8 cellular contexts compared by ENCODE assay signal in the genomic region with DNA sequence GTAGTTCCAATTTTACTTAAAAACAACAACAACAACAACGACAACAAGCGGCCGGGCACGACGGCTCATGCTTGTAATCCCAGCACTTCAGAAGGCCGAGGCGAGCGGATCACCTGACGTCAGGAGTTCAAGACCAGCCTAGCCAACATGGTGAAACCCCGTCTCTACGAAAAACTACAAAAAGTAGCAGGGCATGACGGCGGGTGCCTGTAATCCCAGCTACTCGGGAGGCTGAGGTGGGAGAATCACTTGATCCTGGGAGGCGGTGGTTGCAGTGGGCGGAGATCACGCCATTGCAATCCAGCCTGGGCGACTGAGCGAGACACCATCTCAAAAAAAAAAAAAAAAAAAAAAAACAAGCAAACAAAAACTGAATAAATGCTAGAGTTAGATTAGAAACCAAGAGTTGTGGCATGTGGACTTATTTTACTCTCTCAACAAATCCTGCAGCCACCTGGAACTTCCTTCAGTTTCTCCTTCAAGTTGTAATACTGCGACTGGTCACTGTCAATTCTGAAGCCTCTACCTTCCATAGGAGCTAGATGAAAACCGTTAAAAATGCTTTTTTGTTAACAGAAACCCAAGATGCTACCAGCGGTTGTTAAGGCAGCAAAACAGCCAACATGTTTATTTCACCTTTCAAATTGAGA. TPM values are rescaled to one million over a fixed set of nuclear protein-coding genes. Genes with fewer than 3 reads are reported as not detected.
DNase-seq lines count a peak whose midpoint lies in the region; ATAC-seq, FAIRE-seq and TF ChIP-seq lines count a peak whose summit lies in the region.

No MANE protein-coding gene starts in this region.

- FAIRE-seq in K562 (lab: Jason Lieb, UNC), result peak; percentile 67

- peaks cover 65% of the 10 kb centered on the region for H3K79me2 ChIP-seq in K562 (ENCODE audit: control insufficient read depth, insufficient read depth, low read length)

- H3K27me3 ChIP-seq in BLaER1, result no peaks in the 10 kb centered on the region
- H3K27me3 ChIP-seq in HL-60 (ENCODE audit: insufficient read depth, poor library complexity, severe bottlenecking), result no peaks in the 10 kb centered on the region
- no peaks in the 10 kb centered on the region for H3K27me3 ChIP-seq in K562 (ENCODE audit: control insufficient read depth in 2 of 2, insufficient read depth in 2 of 2, low read length in 2 of 2)
- no peaks in the 10 kb centered on the region for H3K27me3 ChIP-seq in right lobe of liver
- no peaks in the 10 kb centered on the region for H3K27me3 ChIP-seq in transverse colon

- H4K20me1 ChIP-seq in BLaER1 (peaks cover 56% of the 10 kb centered on the region), K562 (replicated peaks; ENCODE audit: control insufficient read depth, insufficient read depth, low read length) (no peaks in the 10 kb centered on the region)

- BruUV-seq in K562 (replicated peaks; lab: Mats Ljungman, UMichigan), result TSS peak; percentile 57

- 0% methylated on average over 18 of the region's 22 CpGs for WGBS in K562 (ENCODE audit: insufficient coverage, low coverage, missing lambda C conversion rate)
- WGBS in right lobe of liver (ENCODE audit: insufficient coverage, low coverage, low lambda C conversion rate, missing lambda C conversion rate), result 36% methylated on average over 22 of the region's 22 CpGs
- WGBS in transverse colon (ENCODE audit: low coverage in 1 of 2), 2 donors, result 29 to 37% methylated on average over 10 to 22 of the region's 22 CpGs

- H3K36me3 ChIP-seq in BLaER1, result peaks cover 41% of the 10 kb centered on the region
- H3K36me3 ChIP-seq in K562 (ENCODE audit: control insufficient read depth, insufficient read depth, low read length), result peaks cover 41% of the 10 kb centered on the region
- H3K36me3 ChIP-seq in right lobe of liver, result peaks cover 0 to 30% (median 17%) of the 10 kb centered on the region in 4 donors
- H3K36me3 ChIP-seq in transverse colon, result peaks cover 0 to 29% (median 13%) of the 10 kb centered on the region in 4 donors

- H3K27ac ChIP-seq in BLaER1 (peak overlapping the region; percentile 84; the same call in 1 of the 2 replicates), HL-60 (replicated peaks) (peak overlapping the region; percentile 95), K562 (ENCODE audit: extremely low read depth, low read depth, low read length) (peak overlapping the region; percentile 99), right lobe of liver (peak overlapping the region in 2 of 3 donors; percentile 82 to 83), transverse colon (peak overlapping the region; percentile 93 to 97 (median 94))

- H3K4me2 ChIP-seq in BLaER1 (peak overlapping the region; percentile 86), K562 (ENCODE audit: insufficient read depth, low read length) (peak overlapping the region; percentile 88)

- TF ChIP-seq CTCF in HL-60 (IDR thresholded peaks at IDR 0.05; ENCODE audit: insufficient read depth, low read length), result no peak
- TF ChIP-seq CTCF in K562 (IDR thresholded peaks at IDR 0.05 in 2 of 3, conservative IDR thresholded peaks at IDR 0.05 in 1 of 3; ENCODE audit: insufficient read depth in 2 of 3, low read depth in 1 of 3, low read length in 3 of 3), result no peak
- TF ChIP-seq CTCF in right lobe of liver (IDR thresholded peaks at IDR 0.05), result no peak
- TF ChIP-seq CTCF in transverse colon (IDR thresholded peaks at IDR 0.05), result peak in 2 of 5 experiments; percentile 17 to 23

- ATAC-seq in K562 (peak; percentile 33), right lobe of liver (no peak)

- intact Hi-C loops in K562 (cut with micrococcal nuclease) (no loop called here), right lobe of liver (cut with DNase I) (no loop called here), transverse colon (cut with DNase I; ENCODE audit: low total_unique reads) (no loop called here)

- TF ChIP-seq RAD21 in K562 (CRISPR knock-in tag; conservative IDR thresholded peaks at IDR 0.05 in 1 of 2, IDR thresholded peaks at IDR 0.05 in 1 of 2), result no peak

- DNase-seq in HL-60 (ENCODE audit: low read depth in 1 of 2, low spot score in 1 of 2), result peak in 1 of 2 experiments; percentile 25
- DNase-seq in K562 (ENCODE audit: extremely low read depth in 1 of 4, low spot score in 3 of 4), result peak in 1 of 4 experiments; percentile 7
- no peak for DNase-seq in right lobe of liver
- DNase-seq in transverse colon, result no peak
- no peak for DNase-seq in LoVo (ENCODE audit: low spot score)
- DNase-seq in NCI-H2196 treated with DMSO at 0.1 percent for 48 hours (lab: John Stamatoyannopoulos, UW; ENCODE audit: unreplicated experiment), result no peak
- no peak for DNase-seq in activated CD4-positive, CD25-positive, alpha-beta regulatory T cell treated with anti-CD3 and anti-CD28 coated beads, Interleukin-2, amount 50 U/mL, for 72 hours

- no peaks in the 10 kb centered on the region for H3K9me1 ChIP-seq in K562 (ENCODE audit: control insufficient read depth, insufficient read depth, low read length)

- peak overlapping the region; percentile 92 for H3K9ac ChIP-seq in BLaER1
- peak overlapping the region; percentile 87 to 99 for H3K9ac ChIP-seq in K562 (ENCODE audit: insufficient read depth in 1 of 2, low read depth in 2 of 2, low read length in 2 of 2)

- POLR2A ChIA-PET in K562 (lab: Yijun Ruan, JAX), result interaction anchor here (1.3 kb wide), 1 partner anchor 23 kb away, joined by 3 read pairs; no protein-coding TSS in a partner anchor

- no peak for TF ChIP-seq EP300 in K562 (IDR thresholded peaks at IDR 0.05; ENCODE audit: low read length)
- no peak for TF ChIP-seq EP300 in transverse colon (IDR thresholded peaks at IDR 0.05; ENCODE audit: low read depth)

- CTCF ChIA-PET in K562 (lab: Yijun Ruan, JAX; ENCODE audit: low intra/inter-chr PET ratio), result no interaction called here

- in situ Hi-C loops in K562 (cut with MboI), result no loop called here
- in situ Hi-C loops in transverse colon (cut with MboI; ENCODE audit: low pct_ligation_motif_present in 1 of 4, low pct_unique_long_range_greater_than_20kb in 1 of 4, low sequenced_read_pairs in 3 of 4), result loop anchor here in 2 of 4 donors (25.0 kb wide), 2 partner anchors 134 to 159 kb away; partner anchors contain the start of gene EPG5 (in 1 of the 2)

- H3K4me3 ChIP-seq in BLaER1 (peak overlapping the region; percentile 79), HL-60 (replicated peaks; ENCODE audit: insufficient read depth, low read length) (peak overlapping the region; percentile 83), K562 (peak overlapping the region; percentile 94), right lobe of liver (peak overlapping the region; percentile 89 to 100 (median 99)), transverse colon (peak overlapping the region; percentile 81 to 94 (median 82))

- no peaks in the 10 kb centered on the region for H3K9me3 ChIP-seq in BLaER1
- no peaks in the 10 kb centered on the region for H3K9me3 ChIP-seq in K562 (replicated peaks; ENCODE audit: control insufficient read depth, insufficient read depth, low read depth, low read length)
- H3K9me3 ChIP-seq in right lobe of liver, result no peaks in the 10 kb centered on the region
- no peaks in the 10 kb centered on the region for H3K9me3 ChIP-seq in transverse colon

- no peak for TF ChIP-seq POLR2A in K562 (conservative IDR thresholded peaks at IDR 0.05)
- TF ChIP-seq POLR2A in right lobe of liver (IDR thresholded peaks at IDR 0.05), result no peak
- TF ChIP-seq POLR2A in transverse colon (IDR thresholded peaks at IDR 0.05), result no peak

- H3K4me1 ChIP-seq in BLaER1 (peaks cover 28% of the 10 kb centered on the region), K562 (replicated peaks in 1 of 2; ENCODE audit: control insufficient read depth in 2 of 2, insufficient read depth in 2 of 2, low read length in 2 of 2) (peaks cover 3 to 6% of the 10 kb centered on the region in 2 experiments; a peak in 2 of 5 replicates), right lobe of liver (peaks cover 0 to 29% (median 11%) of the 10 kb centered on the region in 4 donors), transverse colon (peaks cover 3 to 44% (median 25%) of the 10 kb centered on the region in 4 donors)

- H2AFZ ChIP-seq in K562 (ENCODE audit: low read depth, low read length), result no peak overlapping the region

RNA-seq across cellular contexts. Expression of gene ATP5F1A, which starts 1.3 kb away (rescaled TPM):
- total RNA-seq in K562 (2011; cell fraction: chromatin; rRNA removed; ENCODE audit: low replicate concordance), result 237 and 420 TPM in 2 replicates
- 160 and 177 TPM in 2 replicates for total RNA-seq in K562 (2011; cell fraction: nucleolus; rRNA removed)
- 216 and 234 TPM in 2 replicates for total RNA-seq in K562 (2011; cell fraction: nucleoplasm; rRNA removed)
- total RNA-seq in K562 (2014; rRNA removed) (359 and 377 TPM in 2 replicates), K562 (2014; rRNA removed; fragmentation: Illumina TruSeq; extraction: Trizol) (517 and 529 TPM in 2 replicates), K562 (2015; rRNA removed; fragmentation: Illumina TruSeq; extraction: Trizol) (480 and 490 TPM in 2 replicates), K562 (2021) (401 and 403 TPM in 2 replicates), right lobe of liver (100 to 1,000 TPM; 243 to 405 (median 286) TPM), transverse colon (100 to 1,000 TPM; 284 to 811 (median 475) TPM)
- polyA plus RNA-seq in K562 (2011; rRNA removed) (456 and 553 TPM in 2 replicates), K562 (2014; fragmentation: Illumina TruSeq; extraction: Trizol) (396 and 436 TPM in 2 replicates), K562 (2014; fragmentation: Nextera tagmentation; extraction: Ambion mirVana) (100 to 1,000 TPM; 690 to 762 TPM), K562 (2014; rRNA removed) (443 and 471 TPM in 2 replicates)
- 493 and 750 TPM in 2 replicates for polyA plus RNA-seq in K562 (2011; cell fraction: cytosol; rRNA removed)
- 217 and 371 TPM in 2 replicates for polyA plus RNA-seq in K562 (2011; cell fraction: nucleus; rRNA removed)
- 313 and 360 TPM in 2 replicates for polyA plus RNA-seq in K562 (2012)
- polyA minus RNA-seq in K562 (2011; rRNA and poly(A)+ RNA removed), result 905 and 982 TPM in 2 replicates
- 286 and 314 TPM in 2 replicates for polyA minus RNA-seq in K562 (2011; cell fraction: cytosol; rRNA and poly(A)+ RNA removed)
- polyA minus RNA-seq in K562 (2011; cell fraction: nucleus; rRNA and poly(A)+ RNA removed), result 57.6 and 119 TPM in 2 replicates

RNA-seq across cellular contexts. Expression of gene HAUS1, which starts 7.4 kb away (rescaled TPM):
- total RNA-seq in K562 (2011; cell fraction: chromatin; rRNA removed; ENCODE audit: low replicate concordance), result 9.9 and 13.3 TPM in 2 replicates
- total RNA-seq in K562 (2011; cell fraction: nucleolus; rRNA removed), result 5.2 and 6.1 TPM in 2 replicates
- 8.0 and 14.1 TPM in 2 replicates for total RNA-seq in K562 (2011; cell fraction: nucleoplasm; rRNA removed)
- total RNA-seq in K562 (2014; rRNA removed), result 42.0 and 55.6 TPM in 2 replicates
- total RNA-seq in K562 (2014; rRNA removed; fragmentation: Illumina TruSeq; extraction: Trizol), result 70.0 and 81.9 TPM in 2 replicates
- total RNA-seq in K562 (2015; rRNA removed; fragmentation: Illumina TruSeq; extraction: Trizol), result 52.4 and 59.7 TPM in 2 replicates
- total RNA-seq in K562 (2021), result 45.6 and 51.1 TPM in 2 replicates
- 63.4 and 76.3 TPM in 2 replicates for polyA plus RNA-seq in K562 (2011; rRNA removed)
- polyA plus RNA-seq in K562 (2011; cell fraction: cytosol; rRNA removed), result 37.3 and 51.8 TPM in 2 replicates
- polyA plus RNA-seq in K562 (2011; cell fraction: nucleus; rRNA removed), result 14.8 and 22.3 TPM in 2 replicates
- 57.5 and 62.5 TPM in 2 replicates for polyA plus RNA-seq in K562 (2012)
- 77.7 and 83.2 TPM in 2 replicates for polyA plus RNA-seq in K562 (2014; fragmentation: Illumina TruSeq; extraction: Trizol)
- 100 to 1,000 TPM; 131 to 135 TPM for polyA plus RNA-seq in K562 (2014; fragmentation: Nextera tagmentation; extraction: Ambion mirVana)
- polyA plus RNA-seq in K562 (2014; rRNA removed), result 59.1 and 77.2 TPM in 2 replicates
- 22.1 and 24.4 TPM in 2 replicates for polyA minus RNA-seq in K562 (2011; rRNA and poly(A)+ RNA removed)
- polyA minus RNA-seq in K562 (2011; cell fraction: cytosol; rRNA and poly(A)+ RNA removed), result 23.8 and 28.5 TPM in 2 replicates
- polyA minus RNA-seq in K562 (2011; cell fraction: nucleus; rRNA and poly(A)+ RNA removed), result 6.6 and 9.1 TPM in 2 replicates
- total RNA-seq in right lobe of liver, result 10 to 100 TPM in 2 of 6 experiments, 1 to 10 TPM in 4; 4.0 to 15.4 (median 5.9) TPM
- total RNA-seq in transverse colon, result 10 to 100 TPM in 2 of 4 donors, 1 to 10 TPM in 1, not detected in 1; 1.6 to 33.5 (median 19.8) TPM

RNA-seq across cellular contexts. Expression of gene PSTPIP2, which starts 24.7 kb away (rescaled TPM):
- 17.8 and 49.9 TPM in 2 replicates for total RNA-seq in K562 (2011; cell fraction: chromatin; rRNA removed; ENCODE audit: low replicate concordance)
- 10.8 and 12.1 TPM in 2 replicates for total RNA-seq in K562 (2011; cell fraction: nucleolus; rRNA removed)
- total RNA-seq in K562 (2011; cell fraction: nucleoplasm; rRNA removed), result 23.0 and 26.0 TPM in 2 replicates
- total RNA-seq in K562 (2014; rRNA removed), result 17.0 and 21.2 TPM in 2 replicates
- total RNA-seq in K562 (2014; rRNA removed; fragmentation: Illumina TruSeq; extraction: Trizol), result 35.8 and 38.5 TPM in 2 replicates
- 26.8 and 29.3 TPM in 2 replicates for total RNA-seq in K562 (2015; rRNA removed; fragmentation: Illumina TruSeq; extraction: Trizol)
- 25.2 and 25.6 TPM in 2 replicates for total RNA-seq in K562 (2021)
- polyA plus RNA-seq in K562 (2011; rRNA removed), result 25.5 and 33.6 TPM in 2 replicates
- 14.6 and 20.0 TPM in 2 replicates for polyA plus RNA-seq in K562 (2011; cell fraction: cytosol; rRNA removed)
- 10.5 and 14.2 TPM in 2 replicates for polyA plus RNA-seq in K562 (2011; cell fraction: nucleus; rRNA removed)
- 18.5 and 21.1 TPM in 2 replicates for polyA plus RNA-seq in K562 (2012)
- 35.6 and 45.7 TPM in 2 replicates for polyA plus RNA-seq in K562 (2014; fragmentation: Illumina TruSeq; extraction: Trizol)
- polyA plus RNA-seq in K562 (2014; fragmentation: Nextera tagmentation; extraction: Ambion mirVana), result 10 to 100 TPM; 14.0 to 25.2 TPM
- polyA plus RNA-seq in K562 (2014; rRNA removed), result 27.1 and 33.4 TPM in 2 replicates
- 24.4 and 27.2 TPM in 2 replicates for polyA minus RNA-seq in K562 (2011; rRNA and poly(A)+ RNA removed)
- 14.7 and 15.7 TPM in 2 replicates for polyA minus RNA-seq in K562 (2011; cell fraction: cytosol; rRNA and poly(A)+ RNA removed)
- polyA minus RNA-seq in K562 (2011; cell fraction: nucleus; rRNA and poly(A)+ RNA removed), result 7.4 and 11.4 TPM in 2 replicates
- total RNA-seq in right lobe of liver, result 10 to 100 TPM in 2 of 6 experiments, 1 to 10 TPM in 4; 4.0 to 15.2 (median 8.6) TPM
- total RNA-seq in transverse colon, result 10 to 100 TPM in 2 of 4 donors, 1 to 10 TPM in 2; 2.6 to 21.9 (median 8.7) TPM
